7 cellular contexts compared by ENCODE assay signal in the genomic region with DNA sequence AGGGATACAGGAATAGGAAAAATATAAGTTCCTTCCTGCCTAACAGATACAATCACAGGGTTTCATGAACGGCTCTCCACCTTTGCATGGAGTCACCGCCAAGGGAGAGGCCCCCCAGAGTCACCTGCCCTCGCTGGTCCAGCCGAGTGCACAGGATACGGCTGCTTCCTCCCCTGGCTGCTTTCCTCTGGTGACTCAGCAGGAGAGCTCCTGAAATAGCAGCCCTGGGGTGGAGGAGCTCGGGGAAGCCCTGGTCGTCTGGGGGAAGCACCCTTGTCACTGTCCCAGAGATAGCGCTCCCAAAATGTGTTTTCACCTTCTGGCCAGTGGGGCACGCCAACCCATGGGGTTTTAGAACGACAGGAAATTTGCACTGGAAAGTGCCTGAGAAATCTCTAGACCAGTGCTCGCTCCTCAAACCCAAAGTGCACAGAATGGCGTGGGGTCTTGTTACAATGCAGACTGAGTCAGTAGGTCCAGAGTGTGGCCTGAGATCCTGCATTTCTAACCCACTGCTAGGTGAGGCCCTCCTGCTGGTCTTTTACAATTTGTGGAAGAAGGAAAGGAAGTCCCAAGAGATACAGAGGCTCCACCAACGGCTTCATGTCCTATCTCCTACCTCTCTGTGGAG. TPM values are rescaled to one million over a fixed set of nuclear protein-coding genes. Genes with fewer than 3 reads are reported as not detected.
DNase-seq lines count a peak whose midpoint lies in the region; ATAC-seq and TF ChIP-seq lines count a peak whose summit lies in the region.

No MANE protein-coding gene starts in this region.

- TF ChIP-seq CTCF in foreskin keratinocyte (conservative IDR thresholded peaks at IDR 0.05) (no peak), mesothelial cell of epicardium (IDR thresholded peaks at IDR 0.05; ENCODE audit: unreplicated experiment) (no peak)

- no peaks in the 10 kb centered on the region for H3K9me3 ChIP-seq in CD8-positive, alpha-beta memory T cell (ENCODE audit: low read length)

- H3K4me3 Mint-ChIP-seq in stimulated activated memory B cell treated with anti-CD40 and anti-IgM and Interleukin-4, amounts not matched to agents 10 μg/mL and 1 μg/mL and 100 μg/mL, for 72 hours = no peak overlapping the region
- H3K4me3 Mint-ChIP-seq in CD8-positive, alpha-beta memory T cell = no peak overlapping the region
- H3K4me3 Mint-ChIP-seq in immature natural killer cell (no peak overlapping the region), mesothelial cell of epicardium (no peak overlapping the region)

- H3K36me3 Mint-ChIP-seq in stimulated activated memory B cell treated with anti-CD40 and anti-IgM and Interleukin-4, amounts not matched to agents 10 μg/mL and 1 μg/mL and 100 μg/mL, for 72 hours = no peaks in the 10 kb centered on the region
- no peaks in the 10 kb centered on the region for H3K36me3 Mint-ChIP-seq in CD8-positive, alpha-beta memory T cell
- H3K36me3 Mint-ChIP-seq in immature natural killer cell (no peaks in the 10 kb centered on the region), mesothelial cell of epicardium (no peaks in the 10 kb centered on the region)

- ATAC-seq in GM19463 (IDR thresholded peaks at IDR 0.05; ENCODE audit: unreplicated experiment) (peak; percentile 84), foreskin keratinocyte (peak; percentile 90)
- peak; percentile 51 for ATAC-seq in stimulated activated memory B cell treated with anti-CD40 and anti-IgM and Interleukin-4, amounts not matched to agents 10 μg/mL and 1 μg/mL and 100 μg/mL, for 72 hours

- H3K27me3 Mint-ChIP-seq in stimulated activated memory B cell treated with anti-CD40 and anti-IgM and Interleukin-4, amounts not matched to agents 10 μg/mL and 1 μg/mL and 100 μg/mL, for 72 hours = no peaks in the 10 kb centered on the region
- peaks cover 3 to 4% of the 10 kb centered on the region in 2 donors for H3K27me3 Mint-ChIP-seq in CD8-positive, alpha-beta memory T cell
- peaks cover 0 to 2% (median 2%) of the 10 kb centered on the region in 3 donors for H3K27me3 Mint-ChIP-seq in immature natural killer cell (ENCODE audit: low read depth in 3 of 3)
- H3K27me3 Mint-ChIP-seq in mesothelial cell of epicardium (ENCODE audit: low read depth) = no peaks in the 10 kb centered on the region

- H3K36me3 ChIP-seq in CD8-positive, alpha-beta memory T cell (ENCODE audit: insufficient read depth, low read length) = no peaks in the 10 kb centered on the region

- H3K4me3 ChIP-seq in CD8-positive, alpha-beta memory T cell (ENCODE audit: low read length) = no peak overlapping the region

- H3K27ac ChIP-seq in foreskin keratinocyte = no peak overlapping the region
- H3K27ac ChIP-seq in CD8-positive, alpha-beta memory T cell (ENCODE audit: low read depth, low read length) = no peak overlapping the region

- peaks cover 13% of the 10 kb centered on the region for H3K4me1 ChIP-seq in foreskin keratinocyte
- H3K4me1 ChIP-seq in CD8-positive, alpha-beta memory T cell (ENCODE audit: insufficient read depth, low read length) = no peaks in the 10 kb centered on the region

- peaks cover 23% of the 10 kb centered on the region for H3K4me1 Mint-ChIP-seq in stimulated activated memory B cell treated with anti-CD40 and anti-IgM and Interleukin-4, amounts not matched to agents 10 μg/mL and 1 μg/mL and 100 μg/mL, for 72 hours
- no peaks in the 10 kb centered on the region for H3K4me1 Mint-ChIP-seq in CD8-positive, alpha-beta memory T cell
- H3K4me1 Mint-ChIP-seq in immature natural killer cell (no peaks in the 10 kb centered on the region), mesothelial cell of epicardium (peaks cover 13% of the 10 kb centered on the region)

- DNase-seq in LHCN-M2 (ENCODE audit: low read depth) = peak; percentile 55
- DNase-seq in foreskin keratinocyte = no peak
- DNase-seq in CD8-positive, alpha-beta memory T cell = no peak
- no peak for DNase-seq in immature natural killer cell
- DNase-seq in mesothelial cell of epicardium (ENCODE audit: low spot score in 2 of 2, unreplicated experiment in 2 of 2) = no peak

- no peaks in the 10 kb centered on the region for H3K9me3 Mint-ChIP-seq in stimulated activated memory B cell treated with anti-CD40 and anti-IgM and Interleukin-4, amounts not matched to agents 10 μg/mL and 1 μg/mL and 100 μg/mL, for 72 hours
- H3K9me3 Mint-ChIP-seq in CD8-positive, alpha-beta memory T cell = no peaks in the 10 kb centered on the region
- H3K9me3 Mint-ChIP-seq in immature natural killer cell = no peaks in the 10 kb centered on the region
- no peaks in the 10 kb centered on the region for H3K9me3 Mint-ChIP-seq in mesothelial cell of epicardium

- CTCF ChIA-PET in CD8-positive, alpha-beta memory T cell (lab: Charles Lee) = no interaction called here

- no peaks in the 10 kb centered on the region for H3K27me3 ChIP-seq in foreskin keratinocyte
- H3K27me3 ChIP-seq in CD8-positive, alpha-beta memory T cell (ENCODE audit: insufficient read depth, low read length, poor library complexity, severe bottlenecking) = no peaks in the 10 kb centered on the region

- no peak overlapping the region for H3K27ac Mint-ChIP-seq in stimulated activated memory B cell treated with anti-CD40 and anti-IgM and Interleukin-4, amounts not matched to agents 10 μg/mL and 1 μg/mL and 100 μg/mL, for 72 hours
- no peak overlapping the region for H3K27ac Mint-ChIP-seq in CD8-positive, alpha-beta memory T cell
- H3K27ac Mint-ChIP-seq in immature natural killer cell = no peak overlapping the region
- no peak overlapping the region for H3K27ac Mint-ChIP-seq in mesothelial cell of epicardium

- POLR2A ChIA-PET in CD8-positive, alpha-beta memory T cell (lab: Charles Lee) = no interaction called here

RNA-seq across cellular contexts. Expression of a gene that starts 35.9 kb away (rescaled TPM):
- total RNA-seq in LHCN-M2 (2014; rRNA removed) (8.5 and 13.6 TPM in 2 replicates), foreskin keratinocyte (6.9 and 7.8 TPM in 2 replicates), mesothelial cell of epicardium (7.0 to 7.9 TPM (median 7.1 TPM) in 3 replicates)
- 13.2 TPM for polyA plus RNA-seq in LHCN-M2 (2012)
- polyA plus RNA-seq in foreskin keratinocyte (9.2 and 9.4 TPM in 2 replicates), immature natural killer cell (10 to 100 TPM in 1 of 3 donors, 1 to 10 TPM in 2; 3.9 to 15.9 (median 4.2) TPM)
- total RNA-seq in CD8-positive, alpha-beta memory T cell = 1 to 10 TPM; 7.3 to 7.5 TPM
- 10.3 TPM for polyA plus RNA-seq in CD8-positive, alpha-beta memory T cell
